12 cellular contexts compared by ENCODE assay signal in the genomic region with DNA sequence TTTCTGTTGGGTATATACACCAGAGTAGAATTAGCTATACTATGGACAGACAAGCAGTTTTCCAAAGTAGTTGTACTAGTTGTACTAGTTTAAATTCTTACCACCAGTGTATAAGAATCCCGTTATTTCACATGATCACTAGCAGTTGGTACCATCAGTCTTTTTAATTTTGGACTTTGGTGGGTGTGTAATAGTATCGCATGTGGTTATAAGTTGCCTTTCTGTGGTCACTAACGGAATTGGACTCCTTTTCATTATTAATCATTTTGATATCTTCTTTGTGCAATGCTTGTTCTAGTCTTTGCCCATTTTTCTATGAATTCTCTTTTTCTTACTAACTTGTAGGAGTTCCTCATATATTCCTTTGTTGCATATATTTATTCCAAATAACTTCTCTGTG.
"Had no signal": no experiment of that assay in that cellular context is flagged by ENCODE, and none has a peak within 500 bp of the region (broad histone marks: within the 10 kb centered on the region; RNA-seq: fewer than 3 reads in every experiment).

No MANE protein-coding gene starts in this region.

- H3K27me3 Mint-ChIP-seq: activated CD4-positive, alpha-beta memory T cell treated with anti-CD3 and anti-CD28 coated beads for 36 hours; dendritic cell treated with granulocyte-macrophage colony-stimulating factor and Interleukin-4, amounts not matched to agents 40 ng/mL and 50 ng/mL, for 4 days; naive B cell had no signal

- DNase-seq: activated CD4-positive, alpha-beta memory T cell treated with anti-CD3 and anti-CD28 coated beads for 36 hours; activated CD8-positive, alpha-beta memory T cell treated with anti-CD3 and anti-CD28 coated beads, Interleukin-2, amount 50 U/mL, for 48 hours; activated gamma-delta T cell; naive B cell; pancreas; spleen; T-helper 9 cell; tibial artery; uterus had no signal

- H3K4me3 Mint-ChIP-seq: activated CD4-positive, alpha-beta memory T cell treated with anti-CD3 and anti-CD28 coated beads for 36 hours; dendritic cell treated with granulocyte-macrophage colony-stimulating factor and Interleukin-4, amounts not matched to agents 40 ng/mL and 50 ng/mL, for 4 days; naive B cell had no signal

- H3K9me3 Mint-ChIP-seq: activated CD4-positive, alpha-beta memory T cell treated with anti-CD3 and anti-CD28 coated beads for 36 hours; dendritic cell treated with granulocyte-macrophage colony-stimulating factor and Interleukin-4, amounts not matched to agents 40 ng/mL and 50 ng/mL, for 4 days; naive B cell had no signal

- ATAC-seq: left lobe of liver, pancreas, sciatic nerve had no signal

- H3K27ac Mint-ChIP-seq: activated CD4-positive, alpha-beta memory T cell treated with anti-CD3 and anti-CD28 coated beads for 36 hours; dendritic cell treated with granulocyte-macrophage colony-stimulating factor and Interleukin-4, amounts not matched to agents 40 ng/mL and 50 ng/mL, for 4 days had no signal
